Comparison of ENCODE assay signal across 22 cellular contexts in genomic region chr11:4185561-4185960, GRCh38.
"Had no signal": no experiment of that assay in that cellular context is flagged by ENCODE, and none has a peak within 500 bp of the region (broad histone marks: within the 10 kb centered on the region; RNA-seq: fewer than 3 reads in every experiment).

No MANE protein-coding gene starts in this region.

- DNase-seq: effector memory CD4-positive, alpha-beta T cell; gastrocnemius medialis; heart right ventricle; hypothalamus; islet precursor cell; mammary epithelial cell; mucosa of descending colon; naive thymus-derived CD8-positive, alpha-beta T cell; posterior cingulate gyrus; sigmoid colon; stimulated activated CD4-positive, alpha-beta T cell treated with anti-CD3 and anti-CD28 coated beads, Interleukin-2, amount 100 ng/mL, for 24 hours; stimulated activated CD4-positive, alpha-beta T cell treated with anti-CD3 and anti-CD28 coated beads, Interleukin-4, amount 100 ng/mL, for 4 hours; stimulated activated naive B cell treated with anti-CD40 and anti-IgM and Interleukin-4, amounts not matched to agents 10 μg/mL and 1 μg/mL and 100 μg/mL, for 72 hours; stimulated activated naive CD8-positive, alpha-beta T cell treated with anti-CD3 and anti-CD28 coated beads, Interleukin-15, amount 100 ng/mL, for 72 hours; testis had no signal

- H3K36me3 ChIP-seq: esophagus muscularis mucosa, gastrocnemius medialis, heart right ventricle, neutrophil, right atrium auricular region, sigmoid colon, tibial nerve had no signal

- H3K36me3 Mint-ChIP-seq: naive thymus-derived CD8-positive, alpha-beta T cell; stimulated activated naive B cell treated with anti-CD40 and anti-IgM and Interleukin-4, amounts not matched to agents 10 μg/mL and 1 μg/mL and 100 μg/mL, for 72 hours had no signal

- H3K27ac Mint-ChIP-seq: naive thymus-derived CD8-positive, alpha-beta T cell; stimulated activated naive B cell treated with anti-CD40 and anti-IgM and Interleukin-4, amounts not matched to agents 10 μg/mL and 1 μg/mL and 100 μg/mL, for 72 hours; stimulated activated naive CD8-positive, alpha-beta T cell treated with anti-CD3 and anti-CD28 coated beads, Interleukin-15, amount 100 ng/mL, for 72 hours had no signal

- H3K4me3 ChIP-seq: esophagus muscularis mucosa, gastrocnemius medialis, heart right ventricle, mucosa of descending colon, right atrium auricular region, sigmoid colon, skin epidermis, testis, tibial nerve had no signal

- H3K4me3 Mint-ChIP-seq: stimulated activated naive B cell treated with anti-CD40 and anti-IgM and Interleukin-4, amounts not matched to agents 10 μg/mL and 1 μg/mL and 100 μg/mL, for 72 hours; stimulated activated naive CD8-positive, alpha-beta T cell treated with anti-CD3 and anti-CD28 coated beads, Interleukin-15, amount 100 ng/mL, for 72 hours had no signal

- H3K9me3 Mint-ChIP-seq: naive thymus-derived CD8-positive, alpha-beta T cell; stimulated activated naive B cell treated with anti-CD40 and anti-IgM and Interleukin-4, amounts not matched to agents 10 μg/mL and 1 μg/mL and 100 μg/mL, for 72 hours; stimulated activated naive CD8-positive, alpha-beta T cell treated with anti-CD3 and anti-CD28 coated beads, Interleukin-15, amount 100 ng/mL, for 72 hours had no signal

- H3K9me3 ChIP-seq: esophagus muscularis mucosa, gastrocnemius medialis, heart right ventricle, mucosa of descending colon, neutrophil, right atrium auricular region, sigmoid colon, testis, tibial nerve had no signal

- ATAC-seq: gastrocnemius medialis; heart right ventricle; left lobe of liver; mucosa of descending colon; naive thymus-derived CD8-positive, alpha-beta T cell; stimulated activated naive B cell treated with anti-CD40 and anti-IgM and Interleukin-4, amounts not matched to agents 10 μg/mL and 1 μg/mL and 100 μg/mL, for 72 hours; stimulated activated naive CD8-positive, alpha-beta T cell treated with anti-CD3 and anti-CD28 coated beads, Interleukin-15, amount 100 ng/mL, for 72 hours had no signal

- H3K27me3 ChIP-seq: esophagus muscularis mucosa, gastrocnemius medialis, heart right ventricle, right atrium auricular region, sigmoid colon, testis, tibial nerve had no signal

- H3K27ac ChIP-seq: epithelial cell of prostate, esophagus muscularis mucosa, gastrocnemius medialis, neutrophil, right atrium auricular region, skin epidermis, testis, tibial nerve had no signal
